8 cellular contexts compared by ENCODE assay signal in the genomic region with DNA sequence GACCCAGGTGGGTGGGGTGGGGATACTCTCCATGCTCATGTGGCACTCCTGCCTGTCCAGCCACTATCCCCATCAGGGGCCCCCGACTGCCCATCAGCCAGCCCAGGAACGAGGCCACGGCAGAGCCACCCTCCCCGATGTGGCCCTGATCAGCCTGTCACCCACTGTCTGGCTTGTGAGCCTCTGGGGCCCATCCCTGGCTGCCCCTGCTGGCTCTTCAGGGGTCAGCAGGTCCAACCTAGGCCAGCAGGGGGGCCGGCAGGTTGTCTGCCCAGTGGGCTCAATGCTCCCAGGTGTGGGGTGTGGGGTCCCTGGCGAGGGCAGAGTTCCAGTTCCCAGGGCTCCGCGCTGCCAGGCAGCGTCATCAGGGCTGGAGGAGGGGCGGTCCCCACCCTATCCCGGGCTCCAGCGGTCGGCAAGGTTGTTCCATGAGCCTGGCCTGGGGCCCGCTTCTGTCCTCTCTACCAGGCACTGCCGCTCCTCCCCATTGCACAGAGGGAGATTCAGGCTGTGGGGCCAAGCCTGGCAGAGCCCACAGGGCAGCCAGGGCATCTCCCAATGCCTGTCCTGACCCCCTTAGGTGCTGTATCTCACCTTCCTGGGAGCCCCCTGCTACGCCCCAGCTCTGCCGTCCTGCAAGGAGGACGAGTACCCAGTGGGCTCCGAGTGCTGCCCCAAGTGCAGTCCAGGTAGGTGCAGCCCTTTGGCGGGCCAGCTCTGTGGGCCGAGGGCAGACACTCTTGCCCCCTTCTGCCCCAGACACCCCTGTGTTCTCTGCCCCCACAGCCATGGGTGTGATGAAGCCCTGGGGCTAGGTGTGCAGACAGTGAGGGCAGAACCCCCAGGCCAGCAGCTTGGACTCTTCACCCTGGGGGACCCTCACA. TPM values are rescaled to one million over a fixed set of nuclear protein-coding genes. Genes with fewer than 3 reads are reported as not detected.
DNase-seq lines count a peak whose midpoint lies in the region; ATAC-seq lines count a peak whose summit lies in the region.

No MANE protein-coding gene starts in this region.

- ATAC-seq in activated CD4-positive, alpha-beta T cell treated with anti-CD3 and anti-CD28 coated beads for 36 hours = no peak
- ATAC-seq in activated naive CD4-positive, alpha-beta T cell treated with anti-CD3 and anti-CD28 coated beads, Interleukin-2, amount 50 U/mL, for 72 hours = no peak
- ATAC-seq in left lobe of liver = peak; percentile 42

- H3K27ac Mint-ChIP-seq in activated CD4-positive, alpha-beta T cell treated with anti-CD3 and anti-CD28 coated beads for 36 hours = peak overlapping the region; percentile 98
- peak overlapping the region; percentile 96 to 97 for H3K27ac Mint-ChIP-seq in activated naive CD4-positive, alpha-beta T cell treated with anti-CD3 and anti-CD28 coated beads, Interleukin-2, amount 50 U/mL, for 72 hours

- POLR2A ChIA-PET in activated CD4-positive, alpha-beta T cell treated with anti-CD3 and anti-CD28 coated beads for 36 hours (lab: Charles Lee) = interaction anchor here (2.2 kb wide), 1 partner anchor 28 kb away, joined by 23 read pairs; a partner anchor contains a TSS

- peak overlapping the region in 4 of 5 donors; percentile 77 to 97 (median 88) for H3K9ac ChIP-seq in subcutaneous abdominal adipose tissue (ENCODE audit: low read length in 5 of 5)

- H3K4me3 Mint-ChIP-seq in activated CD4-positive, alpha-beta T cell treated with anti-CD3 and anti-CD28 coated beads for 36 hours = peak overlapping the region; percentile 98

- CTCF ChIA-PET in activated CD4-positive, alpha-beta T cell treated with anti-CD3 and anti-CD28 coated beads for 36 hours (lab: Charles Lee) = interaction anchor here (0.6 to 3.6 kb wide), 2 partner anchors 27 to 542 kb away, joined by 3 to 25 read pairs; a partner anchor contains a TSS

- no peaks in the 10 kb centered on the region for H3K9me3 Mint-ChIP-seq in activated CD4-positive, alpha-beta T cell treated with anti-CD3 and anti-CD28 coated beads for 36 hours (ENCODE audit: low read depth)
- H3K9me3 Mint-ChIP-seq in activated naive CD4-positive, alpha-beta T cell treated with anti-CD3 and anti-CD28 coated beads, Interleukin-2, amount 50 U/mL, for 72 hours = no peaks in the 10 kb centered on the region

- peak overlapping the region in 4 of 5 donors; percentile 83 to 95 (median 88) for H3K4me3 ChIP-seq in subcutaneous abdominal adipose tissue (ENCODE audit: low read depth in 1 of 5, low read length in 5 of 5)

- intact Hi-C loops in activated CD4-positive, alpha-beta T cell treated with anti-CD3 and anti-CD28 coated beads for 36 hours (cut with DNase I, micrococcal nuclease) = loop anchor here (2.0 to 5.0 kb wide), 3 partner anchors 85 to 230 kb away; no protein-coding TSS in a partner anchor

- no peaks in the 10 kb centered on the region for H3K27me3 ChIP-seq in subcutaneous abdominal adipose tissue (ENCODE audit: control insufficient read depth in 5 of 5, insufficient read depth in 4 of 5, low read length in 5 of 5)

- H3K36me3 ChIP-seq in subcutaneous abdominal adipose tissue (ENCODE audit: control insufficient read depth in 5 of 5, insufficient read depth in 5 of 5, low read length in 5 of 5) = peaks cover 0 to 47% (median 38%) of the 10 kb centered on the region in 5 donors

- peaks cover 6 to 56% (median 43%) of the 10 kb centered on the region in 5 donors for H3K4me1 ChIP-seq in subcutaneous abdominal adipose tissue (ENCODE audit: control insufficient read depth in 5 of 5, insufficient read depth in 5 of 5, low read length in 5 of 5)

- H3K9me3 ChIP-seq in subcutaneous abdominal adipose tissue (ENCODE audit: control insufficient read depth in 5 of 5, low read length in 5 of 5) = no peaks in the 10 kb centered on the region

- peaks cover 39% of the 10 kb centered on the region for H3K4me1 Mint-ChIP-seq in activated CD4-positive, alpha-beta T cell treated with anti-CD3 and anti-CD28 coated beads for 36 hours

- no peak for DNase-seq in activated CD4-positive, alpha-beta T cell treated with anti-CD3 and anti-CD28 coated beads for 36 hours
- no peak for DNase-seq in activated CD4-positive, alpha-beta T cell treated with anti-CD3 and anti-CD28 coated beads for 48 hours
- DNase-seq in activated naive CD4-positive, alpha-beta T cell treated with anti-CD3 and anti-CD28 coated beads, Interleukin-2, amount 50 U/mL, for 72 hours (ENCODE audit: low spot score in 2 of 2) = no peak
- no peak for DNase-seq in left lobe of liver (ENCODE audit: low spot score)
- no peak for DNase-seq in kidney glomerular epithelial cell (lab: John Stamatoyannopoulos, UW)
- no peak for DNase-seq in iPS-NIHi11 (ENCODE audit: low spot score)
- DNase-seq in stimulated activated CD4-positive, alpha-beta T cell treated with anti-CD3 and anti-CD28 coated beads, Interleukin-2, amount 100 ng/mL, for 24 hours = no peak

- H3K36me3 Mint-ChIP-seq in activated CD4-positive, alpha-beta T cell treated with anti-CD3 and anti-CD28 coated beads for 36 hours (ENCODE audit: low read depth) = peaks cover 35% of the 10 kb centered on the region
- H3K36me3 Mint-ChIP-seq in activated naive CD4-positive, alpha-beta T cell treated with anti-CD3 and anti-CD28 coated beads, Interleukin-2, amount 50 U/mL, for 72 hours = peaks cover 7 to 12% of the 10 kb centered on the region in 2 donors

- peak overlapping the region; percentile 88 for H3K27ac ChIP-seq in subcutaneous abdominal adipose tissue (ENCODE audit: low read depth, low read length)

- no peaks in the 10 kb centered on the region for H3K27me3 Mint-ChIP-seq in activated CD4-positive, alpha-beta T cell treated with anti-CD3 and anti-CD28 coated beads for 36 hours

RNA-seq across cellular contexts. Expression of a gene that starts 1.2 kb away (rescaled TPM):
- total RNA-seq in activated CD4-positive, alpha-beta T cell treated with anti-CD3 and anti-CD28 coated beads for 36 hours = 100 to 1,000 TPM; 135 to 145 TPM
- 100 to 1,000 TPM; 124 to 183 TPM for total RNA-seq in activated naive CD4-positive, alpha-beta T cell treated with anti-CD3 and anti-CD28 coated beads, Interleukin-2, amount 50 U/mL, for 72 hours
- 48.7 TPM for total RNA-seq in left lobe of liver

RNA-seq across cellular contexts. Expression of a gene that starts 27.3 kb away (rescaled TPM):
- under 1 TPM in 1 of 2 experiments, not detected in 1; 0.14 TPM for total RNA-seq in activated CD4-positive, alpha-beta T cell treated with anti-CD3 and anti-CD28 coated beads for 36 hours
- total RNA-seq in activated naive CD4-positive, alpha-beta T cell treated with anti-CD3 and anti-CD28 coated beads, Interleukin-2, amount 50 U/mL, for 72 hours = under 1 TPM in 1 of 2 donors, not detected in 1; 0.19 TPM
- 0.28 TPM for total RNA-seq in left lobe of liver

RNA-seq across cellular contexts. Expression of a gene that starts 29.2 kb away (rescaled TPM):
- 10 to 100 TPM; 23.7 to 36.8 TPM for total RNA-seq in activated CD4-positive, alpha-beta T cell treated with anti-CD3 and anti-CD28 coated beads for 36 hours
- 10 to 100 TPM; 34.7 to 38.8 TPM for total RNA-seq in activated naive CD4-positive, alpha-beta T cell treated with anti-CD3 and anti-CD28 coated beads, Interleukin-2, amount 50 U/mL, for 72 hours
- total RNA-seq in left lobe of liver = 9.9 TPM

RNA-seq across cellular contexts. Expression of a gene that starts 31.0 kb away (rescaled TPM):
- 10 to 100 TPM; 32.4 to 39.2 TPM for total RNA-seq in activated CD4-positive, alpha-beta T cell treated with anti-CD3 and anti-CD28 coated beads for 36 hours
- 10 to 100 TPM; 45.7 to 79.7 TPM for total RNA-seq in activated naive CD4-positive, alpha-beta T cell treated with anti-CD3 and anti-CD28 coated beads, Interleukin-2, amount 50 U/mL, for 72 hours
- total RNA-seq in left lobe of liver = 15.4 TPM
